Comparison of ENCODE assay signal across 1 cellular context in genomic region chr17:37131670-37132620, GRCh38.
TF ChIP-seq lines count a peak whose summit lies in the region.

No MANE protein-coding gene starts in this region.

TF ChIP-seq in WTC11, 78 proteins besides CTCF, POLR2A, EP300 and RAD21 (continued from another document):
- TF ChIP-seq USF2 (CRISPR knock-in tag; IDR thresholded peaks at IDR 0.05) (no peak), AR (CRISPR knock-in tag; IDR thresholded peaks at IDR 0.05) (no peak), ZNF423 (CRISPR knock-in tag; IDR thresholded peaks at IDR 0.05) (no peak), FOXP1 (CRISPR knock-in tag; IDR thresholded peaks at IDR 0.05; ENCODE audit: borderline replicate concordance) (no peak), PRDM15 (CRISPR knock-in tag; IDR thresholded peaks at IDR 0.05) (no peak)
- TF ChIP-seq, protein P1, sequence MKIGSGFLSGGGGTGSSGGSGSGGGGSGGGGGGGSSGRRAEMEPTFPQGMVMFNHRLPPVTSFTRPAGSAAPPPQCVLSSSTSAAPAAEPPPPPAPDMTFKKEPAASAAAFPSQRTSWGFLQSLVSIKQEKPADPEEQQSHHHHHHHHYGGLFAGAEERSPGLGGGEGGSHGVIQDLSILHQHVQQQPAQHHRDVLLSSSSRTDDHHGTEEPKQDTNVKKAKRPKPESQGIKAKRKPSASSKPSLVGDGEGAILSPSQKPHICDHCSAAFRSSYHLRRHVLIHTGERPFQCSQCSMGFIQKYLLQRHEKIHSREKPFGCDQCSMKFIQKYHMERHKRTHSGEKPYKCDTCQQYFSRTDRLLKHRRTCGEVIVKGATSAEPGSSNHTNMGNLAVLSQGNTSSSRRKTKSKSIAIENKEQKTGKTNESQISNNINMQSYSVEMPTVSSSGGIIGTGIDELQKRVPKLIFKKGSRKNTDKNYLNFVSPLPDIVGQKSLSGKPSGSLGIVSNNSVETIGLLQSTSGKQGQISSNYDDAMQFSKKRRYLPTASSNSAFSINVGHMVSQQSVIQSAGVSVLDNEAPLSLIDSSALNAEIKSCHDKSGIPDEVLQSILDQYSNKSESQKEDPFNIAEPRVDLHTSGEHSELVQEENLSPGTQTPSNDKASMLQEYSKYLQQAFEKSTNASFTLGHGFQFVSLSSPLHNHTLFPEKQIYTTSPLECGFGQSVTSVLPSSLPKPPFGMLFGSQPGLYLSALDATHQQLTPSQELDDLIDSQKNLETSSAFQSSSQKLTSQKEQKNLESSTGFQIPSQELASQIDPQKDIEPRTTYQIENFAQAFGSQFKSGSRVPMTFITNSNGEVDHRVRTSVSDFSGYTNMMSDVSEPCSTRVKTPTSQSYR (CRISPR knock-in tag; IDR thresholded peaks at IDR 0.05), result no peak
- TF ChIP-seq, protein P2, sequence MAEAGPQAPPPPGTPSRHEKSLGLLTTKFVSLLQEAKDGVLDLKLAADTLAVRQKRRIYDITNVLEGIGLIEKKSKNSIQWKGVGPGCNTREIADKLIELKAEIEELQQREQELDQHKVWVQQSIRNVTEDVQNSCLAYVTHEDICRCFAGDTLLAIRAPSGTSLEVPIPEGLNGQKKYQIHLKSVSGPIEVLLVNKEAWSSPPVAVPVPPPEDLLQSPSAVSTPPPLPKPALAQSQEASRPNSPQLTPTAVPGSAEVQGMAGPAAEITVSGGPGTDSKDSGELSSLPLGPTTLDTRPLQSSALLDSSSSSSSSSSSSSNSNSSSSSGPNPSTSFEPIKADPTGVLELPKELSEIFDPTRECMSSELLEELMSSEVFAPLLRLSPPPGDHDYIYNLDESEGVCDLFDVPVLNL (CRISPR knock-in tag; IDR thresholded peaks at IDR 0.05; ENCODE audit: borderline replicate concordance, low read depth), result no peak
